Comparison of ENCODE assay signal across 22 cellular contexts in the genomic region with DNA sequence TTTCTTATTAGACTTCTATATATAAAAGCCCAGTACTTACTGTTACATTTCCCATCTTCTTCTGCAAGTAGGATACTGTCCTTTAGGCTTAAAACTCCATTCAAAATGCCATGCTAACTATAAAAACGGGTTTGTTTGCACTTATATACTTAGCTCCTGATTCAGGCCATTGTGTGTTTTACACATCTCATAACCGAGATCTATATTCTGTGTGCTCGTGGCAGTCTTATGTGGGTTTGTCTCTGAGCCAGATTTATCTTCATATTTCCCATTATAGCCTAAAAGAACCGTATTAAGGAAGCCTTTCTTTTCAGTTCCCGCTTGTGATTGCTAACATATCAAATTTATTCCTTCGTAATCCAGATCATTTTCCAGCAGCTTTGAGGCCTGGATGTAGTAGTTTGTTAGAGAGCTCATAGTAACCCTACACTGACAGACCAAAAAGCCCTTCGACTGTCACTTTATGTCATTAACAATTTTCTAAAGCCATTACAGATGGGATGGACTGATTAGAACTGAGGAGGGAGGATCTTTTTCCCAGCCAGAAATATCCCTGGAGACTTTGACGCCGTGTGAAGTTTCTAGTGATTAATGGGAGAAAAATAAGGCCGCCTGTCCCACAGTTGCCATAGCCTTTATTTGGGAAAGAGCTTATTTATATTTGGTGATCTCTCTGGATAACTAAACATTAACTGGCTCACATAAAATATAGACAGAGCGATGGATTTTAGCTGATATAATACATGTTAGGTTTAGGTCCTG.
A peak's percentile ranks its signal among the peaks of the same experiment; 100 is the strongest.
DNase-seq lines count a peak whose midpoint lies in the region; ATAC-seq and TF ChIP-seq lines count a peak whose summit lies in the region.
"Had no signal": no experiment of that assay in that cellular context is flagged by ENCODE, and none has a peak within 500 bp of the region (broad histone marks: within the 10 kb centered on the region; RNA-seq: fewer than 3 reads in every experiment).

No MANE protein-coding gene starts in this region.

- H3K27me3 ChIP-seq in left ventricle myocardium inferior (ENCODE audit: low read depth), result no peaks in the 10 kb centered on the region
- H3K27me3 ChIP-seq: neutrophil, thyroid gland had no signal

- TF ChIP-seq CTCF in left ventricle myocardium inferior (IDR thresholded peaks at IDR 0.05; ENCODE audit: borderline replicate concordance) (no peak), GM13976 (IDR thresholded peaks at IDR 0.05; ENCODE audit: borderline replicate concordance, control extremely low read depth, extremely low read depth, insufficient read depth, missing control alignments) (no peak)

- H3K4me3 ChIP-seq in left ventricle myocardium inferior, result no peak overlapping the region
- H3K4me3 ChIP-seq: K562, thyroid gland had no signal

- no peaks in the 10 kb centered on the region for H3K9me3 ChIP-seq in left ventricle myocardium inferior (replicated peaks)
- H3K9me3 ChIP-seq: neutrophil, thyroid gland had no signal

- no peak overlapping the region for H3K27ac ChIP-seq in left ventricle myocardium inferior (replicated peaks)
- H3K27ac ChIP-seq: epithelial cell of prostate, neutrophil, thyroid gland had no signal

- no peaks in the 10 kb centered on the region for H3K36me3 ChIP-seq in left ventricle myocardium inferior
- H3K36me3 ChIP-seq: neutrophil, thyroid gland had no signal

- in situ Hi-C loops in GM13976 (cut with MboI; ENCODE audit: low sequenced_read_pairs, unreplicated experiment), result no loop called here

- POLR2A ChIA-PET in HEK293T (lab: Yijun Ruan, JAX), result interaction anchor here (1.1 to 1.3 kb wide), 2 partner anchors 501 to 509 kb away, joined by 3 to 4 read pairs; partner anchors contain the start of gene FOXG1

- intact Hi-C loops in left ventricle myocardium inferior (cut with micrococcal nuclease), result no loop called here

- no peaks in the 10 kb centered on the region for H3K4me1 ChIP-seq in left ventricle myocardium inferior
- H3K4me1 ChIP-seq: thyroid gland had no signal

- CTCF ChIA-PET in HEK293T (lab: Yijun Ruan, JAX), result no interaction called here

- no peak for ATAC-seq in HG03139 (IDR thresholded peaks at IDR 0.05; ENCODE audit: unreplicated experiment)
- ATAC-seq: K562 had no signal

- DNase-seq in HEK293T (ENCODE audit: extremely low spot score) (peak; percentile 12), NCI-H146 treated with DMSO at 0.1 percent for 48 hours (lab: John Stamatoyannopoulos, UW; ENCODE audit: unreplicated experiment) (peak; percentile 73), NCI-H524 treated with DMSO at 0.1 percent for 48 hours (lab: John Stamatoyannopoulos, UW) (peak; percentile 99), left kidney (ENCODE audit: low read depth, low spot score) (peak; percentile 32), left ventricle myocardium inferior (no peak), GM13976 (ENCODE audit: low spot score) (no peak)
- DNase-seq in activated effector memory CD4-positive, alpha-beta T cell treated with Interleukin-2 at 50 U/mL for 16 hours, result no peak
- DNase-seq: activated CD4-positive, alpha-beta T cell treated with anti-CD3 and anti-CD28 coated beads for 48 hours; activated naive CD8-positive, alpha-beta T cell treated with anti-CD3 and anti-CD28 coated beads for 36 hours; CD4-positive, CD25-positive, alpha-beta regulatory T cell; cerebellar nuclear complex; DMS153; H7; hippocampal formation; NCI-H226; stimulated activated CD4-positive, alpha-beta T cell treated with anti-CD3 and anti-CD28 coated beads, Interleukin-4, amount 100 ng/mL, for 1 hour; stimulated activated naive CD4-positive, alpha-beta T cell; thyroid gland had no signal

TF ChIP-seq in HEK293T, 16 proteins besides CTCF, POLR2A, EP300 and RAD21:
- TF ChIP-seq CTBP1 (IDR thresholded peaks at IDR 0.05; ENCODE audit: borderline replicate concordance), result no peak; the same call in 1 of the 2 replicates
- TF ChIP-seq, protein P1, sequence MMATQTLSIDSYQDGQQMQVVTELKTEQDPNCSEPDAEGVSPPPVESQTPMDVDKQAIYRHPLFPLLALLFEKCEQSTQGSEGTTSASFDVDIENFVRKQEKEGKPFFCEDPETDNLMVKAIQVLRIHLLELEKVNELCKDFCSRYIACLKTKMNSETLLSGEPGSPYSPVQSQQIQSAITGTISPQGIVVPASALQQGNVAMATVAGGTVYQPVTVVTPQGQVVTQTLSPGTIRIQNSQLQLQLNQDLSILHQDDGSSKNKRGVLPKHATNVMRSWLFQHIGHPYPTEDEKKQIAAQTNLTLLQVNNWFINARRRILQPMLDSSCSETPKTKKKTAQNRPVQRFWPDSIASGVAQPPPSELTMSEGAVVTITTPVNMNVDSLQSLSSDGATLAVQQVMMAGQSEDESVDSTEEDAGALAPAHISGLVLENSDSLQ (IDR thresholded peaks at IDR 0.05), result peak; percentile 70

Comparison
In these comparisons a context has a peak if more than half of its experiments do, and no peak if none do; other contexts are left out.
1. DNase-seq: peak in HEK293T (single experiment), NCI-H146 treated with DMSO at 0.1 percent for 48 hours (single experiment), NCI-H524 treated with DMSO at 0.1 percent for 48 hours (single experiment) and left kidney (single experiment); none in left ventricle myocardium inferior (single experiment), activated effector memory CD4-positive, alpha-beta T cell treated with Interleukin-2 at 50 U/mL for 16 hours (single experiment) and GM13976 (single experiment).